Comparison of ENCODE assay signal across 1 cellular context in the genomic region with DNA sequence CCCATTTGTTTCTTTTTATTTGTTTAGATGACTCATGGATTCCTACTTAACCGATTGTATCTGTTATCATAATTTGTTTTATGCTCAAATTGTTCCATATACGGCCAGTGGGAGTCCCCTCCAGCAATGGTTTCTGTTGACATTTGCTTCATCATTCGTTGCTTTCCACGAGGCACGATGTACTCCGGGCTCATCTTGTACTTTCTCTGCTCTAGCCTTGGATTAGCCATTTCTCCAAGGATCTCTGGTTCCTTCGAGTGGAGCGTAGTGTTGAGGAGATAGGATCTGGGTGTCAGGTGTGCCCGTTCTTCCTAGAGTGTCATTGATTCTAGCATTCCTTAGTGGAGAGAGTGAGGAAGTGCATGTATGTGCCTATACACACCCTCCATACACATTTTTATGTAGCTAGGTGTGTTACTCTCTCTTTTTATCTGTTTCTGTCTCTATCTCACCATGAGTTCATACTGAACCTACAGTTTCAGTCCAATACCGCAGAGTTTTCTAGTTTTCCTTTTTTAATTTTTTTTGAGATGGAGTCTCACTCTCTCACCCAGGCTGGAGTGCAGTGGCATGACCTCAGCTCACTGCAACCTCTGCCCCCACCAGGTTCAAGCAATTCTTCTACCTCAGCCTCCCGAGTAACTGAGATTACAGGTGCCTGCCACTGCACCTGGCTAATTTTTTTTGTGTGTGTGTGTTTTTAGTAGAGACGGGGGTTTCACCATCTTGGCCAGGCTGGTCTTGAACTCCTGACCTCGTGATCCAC.
TF ChIP-seq lines count a peak whose summit lies in the region.

No MANE protein-coding gene starts in this region.

TF ChIP-seq in GM23338, 12 proteins besides CTCF, POLR2A, EP300 and RAD21:
- TF ChIP-seq, protein P1, sequence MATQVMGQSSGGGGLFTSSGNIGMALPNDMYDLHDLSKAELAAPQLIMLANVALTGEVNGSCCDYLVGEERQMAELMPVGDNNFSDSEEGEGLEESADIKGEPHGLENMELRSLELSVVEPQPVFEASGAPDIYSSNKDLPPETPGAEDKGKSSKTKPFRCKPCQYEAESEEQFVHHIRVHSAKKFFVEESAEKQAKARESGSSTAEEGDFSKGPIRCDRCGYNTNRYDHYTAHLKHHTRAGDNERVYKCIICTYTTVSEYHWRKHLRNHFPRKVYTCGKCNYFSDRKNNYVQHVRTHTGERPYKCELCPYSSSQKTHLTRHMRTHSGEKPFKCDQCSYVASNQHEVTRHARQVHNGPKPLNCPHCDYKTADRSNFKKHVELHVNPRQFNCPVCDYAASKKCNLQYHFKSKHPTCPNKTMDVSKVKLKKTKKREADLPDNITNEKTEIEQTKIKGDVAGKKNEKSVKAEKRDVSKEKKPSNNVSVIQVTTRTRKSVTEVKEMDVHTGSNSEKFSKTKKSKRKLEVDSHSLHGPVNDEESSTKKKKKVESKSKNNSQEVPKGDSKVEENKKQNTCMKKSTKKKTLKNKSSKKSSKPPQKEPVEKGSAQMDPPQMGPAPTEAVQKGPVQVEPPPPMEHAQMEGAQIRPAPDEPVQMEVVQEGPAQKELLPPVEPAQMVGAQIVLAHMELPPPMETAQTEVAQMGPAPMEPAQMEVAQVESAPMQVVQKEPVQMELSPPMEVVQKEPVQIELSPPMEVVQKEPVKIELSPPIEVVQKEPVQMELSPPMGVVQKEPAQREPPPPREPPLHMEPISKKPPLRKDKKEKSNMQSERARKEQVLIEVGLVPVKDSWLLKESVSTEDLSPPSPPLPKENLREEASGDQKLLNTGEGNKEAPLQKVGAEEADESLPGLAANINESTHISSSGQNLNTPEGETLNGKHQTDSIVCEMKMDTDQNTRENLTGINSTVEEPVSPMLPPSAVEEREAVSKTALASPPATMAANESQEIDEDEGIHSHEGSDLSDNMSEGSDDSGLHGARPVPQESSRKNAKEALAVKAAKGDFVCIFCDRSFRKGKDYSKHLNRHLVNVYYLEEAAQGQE (IDR thresholded peaks at IDR 0.05; ENCODE audit: unreplicated experiment): no peak
- TF ChIP-seq JUNB (IDR thresholded peaks at IDR 0.05; ENCODE audit: unreplicated experiment) (no peak), ZNF331 (CRISPR knock-in tag; IDR thresholded peaks at IDR 0.05; ENCODE audit: low read depth) (no peak), ZNF114 (CRISPR knock-in tag; IDR thresholded peaks at IDR 0.05) (no peak), EZH2phosphoT487 (IDR thresholded peaks at IDR 0.05; ENCODE audit: unreplicated experiment) (no peak), NANOG (IDR thresholded peaks at IDR 0.05; ENCODE audit: borderline replicate concordance) (no peak), CREB1 (CRISPR knock-in tag; IDR thresholded peaks at IDR 0.05; ENCODE audit: low read depth) (no peak), STAT1 (IDR thresholded peaks at IDR 0.05; ENCODE audit: unreplicated experiment) (no peak), POLR2AphosphoS5 (IDR thresholded peaks at IDR 0.05; ENCODE audit: low read depth) (no peak), EZH2 (IDR thresholded peaks at IDR 0.05; ENCODE audit: low read depth, unreplicated experiment) (no peak)
- TF ChIP-seq, protein P2, sequence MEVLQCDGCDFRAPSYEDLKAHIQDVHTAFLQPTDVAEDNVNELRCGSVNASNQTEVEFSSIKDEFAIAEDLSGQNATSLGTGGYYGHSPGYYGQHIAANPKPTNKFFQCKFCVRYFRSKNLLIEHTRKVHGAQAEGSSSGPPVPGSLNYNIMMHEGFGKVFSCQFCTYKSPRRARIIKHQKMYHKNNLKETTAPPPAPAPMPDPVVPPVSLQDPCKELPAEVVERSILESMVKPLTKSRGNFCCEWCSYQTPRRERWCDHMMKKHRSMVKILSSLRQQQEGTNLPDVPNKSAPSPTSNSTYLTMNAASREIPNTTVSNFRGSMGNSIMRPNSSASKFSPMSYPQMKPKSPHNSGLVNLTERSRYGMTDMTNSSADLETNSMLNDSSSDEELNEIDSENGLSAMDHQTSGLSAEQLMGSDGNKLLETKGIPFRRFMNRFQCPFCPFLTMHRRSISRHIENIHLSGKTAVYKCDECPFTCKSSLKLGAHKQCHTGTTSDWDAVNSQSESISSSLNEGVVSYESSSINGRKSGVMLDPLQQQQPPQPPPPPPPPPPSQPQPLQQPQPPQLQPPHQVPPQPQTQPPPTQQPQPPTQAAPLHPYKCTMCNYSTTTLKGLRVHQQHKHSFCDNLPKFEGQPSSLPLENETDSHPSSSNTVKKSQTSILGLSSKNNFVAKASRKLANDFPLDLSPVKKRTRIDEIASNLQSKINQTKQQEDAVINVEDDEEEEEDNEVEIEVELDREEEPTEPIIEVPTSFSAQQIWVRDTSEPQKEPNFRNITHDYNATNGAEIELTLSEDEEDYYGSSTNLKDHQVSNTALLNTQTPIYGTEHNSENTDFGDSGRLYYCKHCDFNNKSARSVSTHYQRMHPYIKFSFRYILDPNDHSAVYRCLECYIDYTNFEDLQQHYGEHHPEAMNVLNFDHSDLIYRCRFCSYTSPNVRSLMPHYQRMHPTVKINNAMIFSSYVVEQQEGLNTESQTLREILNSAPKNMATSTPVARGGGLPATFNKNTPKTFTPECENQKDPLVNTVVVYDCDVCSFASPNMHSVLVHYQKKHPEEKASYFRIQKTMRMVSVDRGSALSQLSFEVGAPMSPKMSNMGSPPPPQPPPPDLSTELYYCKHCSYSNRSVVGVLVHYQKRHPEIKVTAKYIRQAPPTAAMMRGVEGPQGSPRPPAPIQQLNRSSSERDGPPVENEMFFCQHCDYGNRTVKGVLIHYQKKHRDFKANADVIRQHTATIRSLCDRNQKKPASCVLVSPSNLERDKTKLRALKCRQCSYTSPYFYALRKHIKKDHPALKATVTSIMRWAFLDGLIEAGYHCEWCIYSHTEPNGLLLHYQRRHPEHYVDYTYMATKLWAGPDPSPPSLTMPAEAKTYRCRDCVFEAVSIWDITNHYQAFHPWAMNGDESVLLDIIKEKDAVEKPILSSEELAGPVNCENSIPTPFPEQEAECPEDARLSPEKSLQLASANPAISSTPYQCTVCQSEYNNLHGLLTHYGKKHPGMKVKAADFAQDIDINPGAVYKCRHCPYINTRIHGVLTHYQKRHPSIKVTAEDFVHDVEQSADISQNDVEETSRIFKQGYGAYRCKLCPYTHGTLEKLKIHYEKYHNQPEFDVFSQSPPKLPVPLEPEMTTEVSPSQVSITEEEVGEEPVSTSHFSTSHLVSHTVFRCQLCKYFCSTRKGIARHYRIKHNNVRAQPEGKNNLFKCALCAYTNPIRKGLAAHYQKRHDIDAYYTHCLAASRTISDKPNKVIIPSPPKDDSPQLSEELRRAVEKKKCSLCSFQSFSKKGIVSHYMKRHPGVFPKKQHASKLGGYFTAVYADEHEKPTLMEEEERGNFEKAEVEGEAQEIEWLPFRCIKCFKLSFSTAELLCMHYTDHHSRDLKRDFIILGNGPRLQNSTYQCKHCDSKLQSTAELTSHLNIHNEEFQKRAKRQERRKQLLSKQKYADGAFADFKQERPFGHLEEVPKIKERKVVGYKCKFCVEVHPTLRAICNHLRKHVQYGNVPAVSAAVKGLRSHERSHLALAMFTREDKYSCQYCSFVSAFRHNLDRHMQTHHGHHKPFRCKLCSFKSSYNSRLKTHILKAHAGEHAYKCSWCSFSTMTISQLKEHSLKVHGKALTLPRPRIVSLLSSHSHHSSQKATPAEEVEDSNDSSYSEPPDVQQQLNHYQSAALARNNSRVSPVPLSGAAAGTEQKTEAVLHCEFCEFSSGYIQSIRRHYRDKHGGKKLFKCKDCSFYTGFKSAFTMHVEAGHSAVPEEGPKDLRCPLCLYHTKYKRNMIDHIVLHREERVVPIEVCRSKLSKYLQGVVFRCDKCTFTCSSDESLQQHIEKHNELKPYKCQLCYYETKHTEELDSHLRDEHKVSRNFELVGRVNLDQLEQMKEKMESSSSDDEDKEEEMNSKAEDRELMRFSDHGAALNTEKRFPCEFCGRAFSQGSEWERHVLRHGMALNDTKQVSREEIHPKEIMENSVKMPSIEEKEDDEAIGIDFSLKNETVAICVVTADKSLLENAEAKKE (CRISPR knock-in tag; IDR thresholded peaks at IDR 0.05): no peak
- TF ChIP-seq, protein P3, sequence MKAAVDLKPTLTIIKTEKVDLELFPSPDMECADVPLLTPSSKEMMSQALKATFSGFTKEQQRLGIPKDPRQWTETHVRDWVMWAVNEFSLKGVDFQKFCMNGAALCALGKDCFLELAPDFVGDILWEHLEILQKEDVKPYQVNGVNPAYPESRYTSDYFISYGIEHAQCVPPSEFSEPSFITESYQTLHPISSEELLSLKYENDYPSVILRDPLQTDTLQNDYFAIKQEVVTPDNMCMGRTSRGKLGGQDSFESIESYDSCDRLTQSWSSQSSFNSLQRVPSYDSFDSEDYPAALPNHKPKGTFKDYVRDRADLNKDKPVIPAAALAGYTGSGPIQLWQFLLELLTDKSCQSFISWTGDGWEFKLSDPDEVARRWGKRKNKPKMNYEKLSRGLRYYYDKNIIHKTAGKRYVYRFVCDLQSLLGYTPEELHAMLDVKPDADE (IDR thresholded peaks at IDR 0.05): no peak
